ENCODE assay signal across 26 cellular contexts in genomic region chr2:43846140-43846793, GRCh38. TPM values are rescaled to one million over a fixed set of nuclear protein-coding genes. Genes with fewer than 3 reads are reported as not detected.
"Had no signal": no experiment of that assay in that cellular context is flagged by ENCODE, and none has a peak within 500 bp of the region (broad histone marks: within the 10 kb centered on the region; RNA-seq: fewer than 3 reads in every experiment).

No MANE protein-coding gene starts in this region.

- H3K4me3 ChIP-seq: colonic mucosa, heart right ventricle, left lung, ovary, prostate gland, tibial artery had no signal

- H3K27me3 ChIP-seq: colonic mucosa, left lung, ovary had no signal

- H3K4me1 ChIP-seq: colonic mucosa, heart right ventricle, left lung, prostate gland, tibial artery had no signal

- ATAC-seq: heart right ventricle; left lung; natural killer cell; stimulated activated naive CD8-positive, alpha-beta T cell treated with anti-CD3 and anti-CD28 coated beads, Interleukin-15, amount 100 ng/mL, for 72 hours had no signal

- H3K9me3 ChIP-seq: colonic mucosa, heart right ventricle, left lung, ovary, prostate gland, tibial artery had no signal

- DNase-seq: activated CD4-positive, alpha-beta T cell treated with anti-CD3 and anti-CD28 coated beads for 1 hour; activated CD4-positive, alpha-beta T cell treated with anti-CD3 and anti-CD28 coated beads, Interleukin-2, amount 50 U/mL, for 4 hours; activated effector memory CD4-positive, alpha-beta T cell treated with anti-CD3 and anti-CD28 coated beads, Interleukin-2, amount 50 U/mL, for 16 hours; activated naive CD4-positive, alpha-beta T cell treated with anti-CD3 and anti-CD28 coated beads, Interleukin-2, amount 10 ng/mL, durations not matched to agents 7 days and 5 days; activated T-cell treated with anti-CD3 and anti-CD28 coated beads for 4 hours; amygdala; colonic mucosa; foreskin fibroblast; heart right ventricle; immature natural killer cell; left lung; mammary epithelial cell; natural killer cell; ovary; stimulated activated CD4-positive, alpha-beta T cell treated with anti-CD3 and anti-CD28 coated beads, Interleukin-1b, Interleukin-23, amount 100 ng/mL, for 48 hours; stimulated activated naive CD8-positive, alpha-beta T cell treated with anti-CD3 and anti-CD28 coated beads, Interleukin-15, amount 100 ng/mL, for 72 hours; T-helper 1 cell; tibial artery had no signal

- H3K27ac ChIP-seq: colonic mucosa, epithelial cell of prostate, heart right ventricle, left lung, ovary, prostate gland, tibial artery had no signal

- H3K36me3 ChIP-seq: colonic mucosa, heart right ventricle, left lung, ovary, prostate gland, tibial artery had no signal

RNA-seq across cellular contexts. Expression of gene ABCG8, which starts 7.5 kb away (rescaled TPM):
- total RNA-seq: activated CD8-positive, alpha-beta memory T cell treated with anti-CD3 and anti-CD28 coated beads for 36 hours; bronchial epithelial cell; fibroblast of lung; kidney epithelial cell; left lung; mammary epithelial cell; mesothelial cell of epicardium; natural killer cell; ureter had no signal
- polyA plus RNA-seq: fibroblast of lung, immature natural killer cell, mammary epithelial cell had no signal

RNA-seq across cellular contexts. Expression of gene ABCG5, which starts 7.6 kb away (rescaled TPM):
- total RNA-seq: activated CD8-positive, alpha-beta memory T cell treated with anti-CD3 and anti-CD28 coated beads for 36 hours; bronchial epithelial cell; fibroblast of lung; kidney epithelial cell; left lung; mammary epithelial cell; mesothelial cell of epicardium; natural killer cell; prostate gland; ureter had no signal
- polyA plus RNA-seq: fibroblast of lung, heart right ventricle, immature natural killer cell, mammary epithelial cell, ovary had no signal
